In genomic region chr16:75566889-75567255, GRCh38 we compare ENCODE assay signal across 8 cellular contexts. TPM values are rescaled to one million over a fixed set of nuclear protein-coding genes. Genes with fewer than 3 reads are reported as not detected.
A peak's percentile ranks its signal among the peaks of the same experiment; 100 is the strongest.
DNase-seq lines count a peak whose midpoint lies in the region; ATAC-seq and TF ChIP-seq lines count a peak whose summit lies in the region.

No MANE protein-coding gene starts in this region.

- H3K27ac Mint-ChIP-seq in activated CD4-positive, alpha-beta T cell treated with anti-CD3 and anti-CD28 coated beads, Interleukin-2, amount 10 ng/mL, durations not matched to agents 7 days and 5 days, result peak overlapping the region; percentile 78

- H3K9me3 ChIP-seq in parathyroid adenoma (ENCODE audit: control insufficient read depth, low read length), result no peaks in the 10 kb centered on the region

- peak; percentile 39 for DNase-seq in GM12865 (ENCODE audit: low read depth)
- DNase-seq in activated CD4-positive, alpha-beta T cell treated with anti-CD3 and anti-CD28 coated beads, Interleukin-2, amount 10 ng/mL, durations not matched to agents 7 days and 5 days, result peak; percentile 35
- DNase-seq in fibroblast of the aortic adventitia (ENCODE audit: low read depth), result no peak
- no peak for DNase-seq in mucosa of gallbladder (ENCODE audit: low spot score)
- no peak for DNase-seq in NK-92 treated with Interleukin-12 subunit alpha and Interleukin-12 subunit beta, amount 100 ng/mL, for 24 hours (lab: John Stamatoyannopoulos, UW)
- DNase-seq in NCI-H1436 (lab: John Stamatoyannopoulos, UW), result no peak

- H3K27me3 Mint-ChIP-seq in activated CD4-positive, alpha-beta T cell treated with anti-CD3 and anti-CD28 coated beads, Interleukin-2, amount 10 ng/mL, durations not matched to agents 7 days and 5 days, result peaks cover 13% of the 10 kb centered on the region

- peak overlapping the region; percentile 98 for H3K4me2 ChIP-seq in parathyroid adenoma (ENCODE audit: low read length)

- POLR2A ChIA-PET in activated CD4-positive, alpha-beta T cell treated with anti-CD3 and anti-CD28 coated beads, Interleukin-2, amount 10 ng/mL, durations not matched to agents 7 days and 5 days (lab: Charles Lee), result no interaction called here

- peak overlapping the region; percentile 56 for H3K9ac ChIP-seq in parathyroid adenoma

- H3K4me3 ChIP-seq in GM12865 (ENCODE audit: low read depth, low read length) (peak overlapping the region; percentile 55), fibroblast of the aortic adventitia (ENCODE audit: low read depth, low read length) (peak overlapping the region; percentile 98), parathyroid adenoma (ENCODE audit: low read depth, low read length) (peak overlapping the region; percentile 94)

- H3K36me3 Mint-ChIP-seq in activated CD4-positive, alpha-beta T cell treated with anti-CD3 and anti-CD28 coated beads, Interleukin-2, amount 10 ng/mL, durations not matched to agents 7 days and 5 days (ENCODE audit: low read depth), result peaks cover 14% of the 10 kb centered on the region

- H3K4me3 Mint-ChIP-seq in activated CD4-positive, alpha-beta T cell treated with anti-CD3 and anti-CD28 coated beads, Interleukin-2, amount 10 ng/mL, durations not matched to agents 7 days and 5 days, result peak overlapping the region; percentile 91

- CTCF ChIA-PET in activated CD4-positive, alpha-beta T cell treated with anti-CD3 and anti-CD28 coated beads, Interleukin-2, amount 10 ng/mL, durations not matched to agents 7 days and 5 days (lab: Charles Lee), result interaction anchor here (0.6 to 2.3 kb wide), 3 partner anchors 13 to 1128 kb away, joined by 3 to 6 read pairs (median 3); no protein-coding TSS in a partner anchor

- H3K27me3 ChIP-seq in parathyroid adenoma (ENCODE audit: control insufficient read depth, insufficient read depth, low read length), result no peaks in the 10 kb centered on the region

- peak; percentile 4 for ATAC-seq in HG03139 (IDR thresholded peaks at IDR 0.05; ENCODE audit: unreplicated experiment)

- H3K79me2 ChIP-seq in parathyroid adenoma, result peaks cover 40% of the 10 kb centered on the region

- H3K4me1 Mint-ChIP-seq in activated CD4-positive, alpha-beta T cell treated with anti-CD3 and anti-CD28 coated beads, Interleukin-2, amount 10 ng/mL, durations not matched to agents 7 days and 5 days, result peaks cover 42% of the 10 kb centered on the region

- TF ChIP-seq CTCF in GM12865 (IDR thresholded peaks at IDR 0.05; ENCODE audit: insufficient read depth, low read depth, low read length, missing control alignments) (no peak), fibroblast of the aortic adventitia (IDR thresholded peaks at IDR 0.05; ENCODE audit: insufficient read depth, low read length) (no peak), parathyroid adenoma (IDR thresholded peaks at IDR 0.05) (no peak)

- peak overlapping the region; percentile 59 for H3K27ac ChIP-seq in parathyroid adenoma

- no peaks in the 10 kb centered on the region for H3K9me3 Mint-ChIP-seq in activated CD4-positive, alpha-beta T cell treated with anti-CD3 and anti-CD28 coated beads, Interleukin-2, amount 10 ng/mL, durations not matched to agents 7 days and 5 days

- no peaks in the 10 kb centered on the region for H3K36me3 ChIP-seq in parathyroid adenoma (ENCODE audit: control insufficient read depth, insufficient read depth, low read length)

- H2AFZ ChIP-seq in parathyroid adenoma, result peak overlapping the region; percentile 85

- no peaks in the 10 kb centered on the region for H3K4me1 ChIP-seq in parathyroid adenoma

RNA-seq across cellular contexts. Expression of gene GABARAPL2, which starts 0.7 kb away (rescaled TPM):
- 10 to 100 TPM; 60.7 to 66.2 TPM for total RNA-seq in activated CD4-positive, alpha-beta T cell treated with anti-CD3 and anti-CD28 coated beads, Interleukin-2, amount 10 ng/mL, durations not matched to agents 7 days and 5 days
- 46.5 and 105 TPM in 2 replicates for total RNA-seq in fibroblast of the aortic adventitia (ENCODE audit: low replicate concordance)
- 121 TPM for total RNA-seq in mucosa of gallbladder

RNA-seq across cellular contexts. Expression of gene TMEM231, which starts 10.8 kb away (rescaled TPM):
- 1 to 10 TPM; 1.9 to 2.2 TPM for total RNA-seq in activated CD4-positive, alpha-beta T cell treated with anti-CD3 and anti-CD28 coated beads, Interleukin-2, amount 10 ng/mL, durations not matched to agents 7 days and 5 days
- total RNA-seq in fibroblast of the aortic adventitia (ENCODE audit: low replicate concordance) (6.4 and 13.9 TPM in 2 replicates), mucosa of gallbladder (13.9 TPM)

RNA-seq across cellular contexts. Expression of gene CHST5, which starts 31.0 kb away (rescaled TPM):
- under 1 TPM in 1 of 2 experiments, not detected in 1; 0.06 TPM for total RNA-seq in activated CD4-positive, alpha-beta T cell treated with anti-CD3 and anti-CD28 coated beads, Interleukin-2, amount 10 ng/mL, durations not matched to agents 7 days and 5 days
- total RNA-seq in fibroblast of the aortic adventitia (ENCODE audit: low replicate concordance) (0.09 TPM in 1 of 2 replicates, not detected in the other), mucosa of gallbladder (0.63 TPM)

RNA-seq across cellular contexts. Expression of gene ADAT1, which starts 56.2 kb away (rescaled TPM):
- total RNA-seq in activated CD4-positive, alpha-beta T cell treated with anti-CD3 and anti-CD28 coated beads, Interleukin-2, amount 10 ng/mL, durations not matched to agents 7 days and 5 days, result 10 to 100 TPM; 60.3 to 66.1 TPM
- total RNA-seq in fibroblast of the aortic adventitia (ENCODE audit: low replicate concordance), result 32.9 and 65.1 TPM in 2 replicates
- 57.2 TPM for total RNA-seq in mucosa of gallbladder

Comparison
In these comparisons a context has a peak if more than half of its experiments do, and no peak if none do; other contexts are left out.
1. DNase-seq: peak in GM12865 (single experiment) and activated CD4-positive, alpha-beta T cell treated with anti-CD3 and anti-CD28 coated beads, Interleukin-2, amount 10 ng/mL, durations not matched to agents 7 days and 5 days (single experiment); none in fibroblast of the aortic adventitia (single experiment), mucosa of gallbladder (single experiment), NK-92 treated with Interleukin-12 subunit alpha and Interleukin-12 subunit beta, amount 100 ng/mL, for 24 hours (single experiment) and NCI-H1436 (single experiment).
2. Peak in every context shown above with its lines, with median percentiles within 50 percentile points of each other: H3K4me3 ChIP-seq.